Comparison of ENCODE assay signal across 8 cellular contexts in genomic region chr17:45585037-45585437, GRCh38.
DNase-seq lines count a peak whose midpoint lies in the region; ATAC-seq and TF ChIP-seq lines count a peak whose summit lies in the region.
"Not testable (repeated sequence)": the region's sequence is repeated elsewhere in the genome, so short reads cannot be mapped to it uniquely, and the experiment has no call there.

No MANE protein-coding gene starts in this region.

- peaks cover 14% of the 10 kb centered on the region for H3K36me3 Mint-ChIP-seq in mesothelial cell of epicardium

- peaks cover 7 to 57% (median 17%) of the 10 kb centered on the region in 3 donors for H3K4me1 ChIP-seq in esophagus squamous epithelium

- 0% methylated on average over 1 of the region's 40 CpGs; no CpG with 5 or more reads in 1 of the 2 donors for WGBS in esophagus squamous epithelium, 2 donors

- H3K27ac Mint-ChIP-seq in mesothelial cell of epicardium, result peak overlapping the region; percentile 57

- TF ChIP-seq POLR2A in esophagus squamous epithelium (IDR thresholded peaks at IDR 0.05), result peak in 1 of 4 donors; percentile 43

- peak overlapping the region; percentile 91 to 95 (median 94) for H3K27ac ChIP-seq in esophagus squamous epithelium

- DNase-seq in Ammon's horn (ENCODE audit: low spot score) (peak; percentile 96), GM19238 (ENCODE audit: insufficient read length, low spot score) (peak; percentile 58), RPMI7951 (ENCODE audit: low read depth) (peak; percentile 70), mesothelial cell of epicardium (ENCODE audit: low spot score in 2 of 2, unreplicated experiment in 2 of 2) (peak; percentile 71 to 83)
- peak; percentile 78 for DNase-seq in activated T-helper 9 cell treated with anti-CD3 and anti-CD28 coated beads, Interleukin-2, amount 50 U/mL, for 16 hours (ENCODE audit: low read depth)
- DNase-seq in esophagus squamous epithelium (lab: John Stamatoyannopoulos, UW), result not testable (repeated sequence)
- DNase-seq in stimulated activated CD4-positive, alpha-beta T cell treated with anti-CD3 and anti-CD28 coated beads, Interleukin-4, amount 100 ng/mL, for 24 hours, result peak; percentile 90

- not testable (repeated sequence) for H3K9me3 ChIP-seq in esophagus squamous epithelium

- intact Hi-C loops in esophagus squamous epithelium (cut with DNase I), result not testable (repeated sequence)

- not testable (repeated sequence) for H3K27me3 ChIP-seq in esophagus squamous epithelium

- not testable (repeated sequence) for TF ChIP-seq CTCF in esophagus squamous epithelium (IDR thresholded peaks at IDR 0.05); mesothelial cell of epicardium (IDR thresholded peaks at IDR 0.05; ENCODE audit: unreplicated experiment)

- peak; percentile 69 for ATAC-seq in HG03066 (IDR thresholded peaks at IDR 0.05; ENCODE audit: low read depth, unreplicated experiment)

- peak overlapping the region; percentile 95 for H3K4me3 Mint-ChIP-seq in mesothelial cell of epicardium

- H3K4me3 ChIP-seq in esophagus squamous epithelium, result peak overlapping the region; percentile 71 to 95 (median 87)

- not testable (repeated sequence) for H3K9me3 Mint-ChIP-seq in mesothelial cell of epicardium

- peaks cover 23% of the 10 kb centered on the region for H3K4me1 Mint-ChIP-seq in mesothelial cell of epicardium

- H3K27me3 Mint-ChIP-seq in mesothelial cell of epicardium (ENCODE audit: low read depth), result peaks cover 10% of the 10 kb centered on the region

- H3K36me3 ChIP-seq in esophagus squamous epithelium, result peaks cover 0 to 15% (median 0%) of the 10 kb centered on the region in 3 donors
